ENCODE assay signal across 8 cellular contexts in the genomic region with DNA sequence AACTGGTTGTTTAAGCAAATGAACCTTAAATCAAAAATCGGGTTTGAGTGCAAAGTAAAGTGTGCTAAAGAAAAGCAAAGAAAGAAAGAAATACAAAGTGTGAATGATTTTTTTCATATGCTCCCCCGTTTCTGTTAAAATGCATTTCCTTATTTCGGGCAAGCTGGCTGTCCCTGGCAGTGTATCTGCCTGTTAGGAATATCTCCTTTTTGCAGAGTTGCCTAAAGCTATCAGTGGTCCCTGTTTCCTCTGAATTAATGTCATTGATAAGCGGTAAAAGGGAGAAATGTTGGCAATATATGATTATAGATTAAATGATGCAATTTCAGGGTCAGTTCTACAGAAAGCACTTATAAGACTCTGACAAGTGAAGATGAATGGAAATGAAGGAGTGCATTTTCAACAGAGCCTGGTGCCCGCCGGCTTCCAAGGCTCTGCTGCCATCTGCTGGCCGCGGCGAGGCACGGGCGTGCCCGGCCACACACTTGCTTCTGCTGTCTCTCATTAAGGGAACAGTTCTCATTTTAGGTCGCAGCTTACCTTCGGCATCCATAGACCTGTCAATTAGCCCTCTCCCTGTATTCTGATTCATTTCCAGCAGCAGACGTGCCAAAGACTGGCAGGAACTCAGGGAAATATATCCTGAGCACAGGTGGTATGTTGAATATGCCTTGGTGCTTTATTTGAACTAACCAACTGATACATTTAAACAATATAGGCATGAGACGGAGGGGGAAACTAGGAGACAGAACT.
DNase-seq lines count a peak whose midpoint lies in the region; ATAC-seq lines count a peak whose summit lies in the region.

No MANE protein-coding gene starts in this region.

- DNase-seq in COLO668 (lab: John Stamatoyannopoulos, UW; ENCODE audit: unreplicated experiment) (peak; percentile 44), NOMO-1 (lab: John Stamatoyannopoulos, UW; ENCODE audit: unreplicated experiment in 2 of 2) (peak; percentile 41 to 62), epidermal melanocyte (ENCODE audit: insufficient read length, low spot score) (peak; percentile 33), mucosa of gallbladder (ENCODE audit: low spot score) (peak; percentile 55)
- peak; percentile 4 for DNase-seq in activated CD8-positive, alpha-beta memory T cell treated with anti-CD3 and anti-CD28 coated beads, Interleukin-2, amount 50 U/mL, for 24 hours (ENCODE audit: extremely low read depth)
- DNase-seq in stimulated activated naive CD4-positive, alpha-beta T cell (lab: John Stamatoyannopoulos, UW), result peak; percentile 4 to 44 (median 20)

- ATAC-seq in GM19452 (IDR thresholded peaks at IDR 0.05; ENCODE audit: unreplicated experiment) (peak; percentile 88), HG03457 (IDR thresholded peaks at IDR 0.05; ENCODE audit: unreplicated experiment) (peak; percentile 88)

Comparison
In these comparisons a context has a peak if more than half of its experiments do, and no peak if none do; other contexts are left out.
1. Peak in every context shown above with its lines: DNase-seq and ATAC-seq.
2. DNase-seq: peak in every context shown above with its lines; median percentile 55 in mucosa of gallbladder; 52 in NOMO-1; 44 in COLO668; 33 in epidermal melanocyte; 20 in stimulated activated naive CD4-positive, alpha-beta T cell; 4 in activated CD8-positive, alpha-beta memory T cell treated with anti-CD3 and anti-CD28 coated beads, Interleukin-2, amount 50 U/mL, for 24 hours.